In the genomic region with DNA sequence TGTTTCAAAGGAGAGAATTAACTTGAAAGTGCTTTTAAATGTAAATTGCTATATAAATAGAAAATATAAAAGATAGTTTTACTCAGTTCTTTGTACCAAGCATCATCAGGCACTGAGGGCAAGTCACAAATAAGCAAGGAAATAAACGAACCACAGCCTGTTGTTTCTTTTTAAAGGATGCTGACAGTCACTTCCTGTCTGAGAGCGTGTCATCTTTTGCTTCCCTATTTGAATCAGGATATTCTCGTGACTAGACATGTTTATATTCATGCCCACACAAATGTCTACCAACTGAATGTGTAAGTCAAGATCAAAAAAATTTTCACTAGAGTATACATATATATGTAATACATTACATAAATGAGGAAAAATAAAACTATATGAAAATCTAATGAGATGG, we compare ENCODE assay signal across 8 cellular contexts. TPM values are rescaled to one million over a fixed set of nuclear protein-coding genes. Genes with fewer than 3 reads are reported as not detected.
DNase-seq lines count a peak whose midpoint lies in the region; ATAC-seq and TF ChIP-seq lines count a peak whose summit lies in the region.

No MANE protein-coding gene starts in this region.

- no peak overlapping the region for H3K4me3 ChIP-seq in AG10803 (ENCODE audit: low read length)

- TF ChIP-seq CTCF in AG10803 (conservative IDR thresholded peaks at IDR 0.05; ENCODE audit: low read length) = no peak
- TF ChIP-seq CTCF in GM13976 (IDR thresholded peaks at IDR 0.05; ENCODE audit: borderline replicate concordance, control extremely low read depth, extremely low read depth, insufficient read depth, missing control alignments) = no peak

- peak; percentile 6 for DNase-seq in AG10803 (ENCODE audit: low read depth)
- no peak for DNase-seq in GM13976 (ENCODE audit: low spot score)
- DNase-seq in activated CD8-positive, alpha-beta memory T cell treated with anti-CD3 and anti-CD28 coated beads, Interleukin-2, amount 50 U/mL, for 4 hours = no peak
- DNase-seq in dermis blood vessel endothelial cell = no peak
- no peak for DNase-seq in dedifferentiated amniotic fluid mesenchymal stem cell (ENCODE audit: extremely low spot score)

- H3K36me3 Mint-ChIP-seq in activated T-helper 17 cell treated with anti-CD3 and anti-CD28 coated beads, Interleukin-2, amount 50 U/mL, for 72 hours (ENCODE audit: low read depth) = no peaks in the 10 kb centered on the region

- no peaks in the 10 kb centered on the region for H3K9me3 Mint-ChIP-seq in activated T-helper 17 cell treated with anti-CD3 and anti-CD28 coated beads, Interleukin-2, amount 50 U/mL, for 72 hours

- no peak overlapping the region for H3K27ac Mint-ChIP-seq in activated T-helper 17 cell treated with anti-CD3 and anti-CD28 coated beads, Interleukin-2, amount 50 U/mL, for 72 hours

- no peaks in the 10 kb centered on the region for H3K27me3 Mint-ChIP-seq in activated T-helper 17 cell treated with anti-CD3 and anti-CD28 coated beads, Interleukin-2, amount 50 U/mL, for 72 hours

- ATAC-seq in GM19043 (IDR thresholded peaks at IDR 0.05; ENCODE audit: low read depth, unreplicated experiment) (peak; percentile 82), HG03139 (IDR thresholded peaks at IDR 0.05; ENCODE audit: unreplicated experiment) (peak; percentile 91)
- ATAC-seq in activated T-helper 17 cell treated with anti-CD3 and anti-CD28 coated beads, Interleukin-2, amount 50 U/mL, for 72 hours (replicated peaks) = peak; percentile 94

- in situ Hi-C loops in GM13976 (cut with MboI; ENCODE audit: low sequenced_read_pairs, unreplicated experiment) = no loop called here

- H3K4me3 Mint-ChIP-seq in activated T-helper 17 cell treated with anti-CD3 and anti-CD28 coated beads, Interleukin-2, amount 50 U/mL, for 72 hours = no peak overlapping the region

- H3K4me1 Mint-ChIP-seq in activated T-helper 17 cell treated with anti-CD3 and anti-CD28 coated beads, Interleukin-2, amount 50 U/mL, for 72 hours = peaks cover 7% of the 10 kb centered on the region

RNA-seq across cellular contexts. Expression of gene SLC2A13, which starts 31.4 kb away (rescaled TPM):
- 1 to 10 TPM; 3.3 to 6.0 TPM for total RNA-seq in activated T-helper 17 cell treated with anti-CD3 and anti-CD28 coated beads, Interleukin-2, amount 50 U/mL, for 72 hours
- total RNA-seq in dermis blood vessel endothelial cell = 4.6 and 6.5 TPM in 2 replicates
